ENCODE assay signal across 12 cellular contexts in the genomic region with DNA sequence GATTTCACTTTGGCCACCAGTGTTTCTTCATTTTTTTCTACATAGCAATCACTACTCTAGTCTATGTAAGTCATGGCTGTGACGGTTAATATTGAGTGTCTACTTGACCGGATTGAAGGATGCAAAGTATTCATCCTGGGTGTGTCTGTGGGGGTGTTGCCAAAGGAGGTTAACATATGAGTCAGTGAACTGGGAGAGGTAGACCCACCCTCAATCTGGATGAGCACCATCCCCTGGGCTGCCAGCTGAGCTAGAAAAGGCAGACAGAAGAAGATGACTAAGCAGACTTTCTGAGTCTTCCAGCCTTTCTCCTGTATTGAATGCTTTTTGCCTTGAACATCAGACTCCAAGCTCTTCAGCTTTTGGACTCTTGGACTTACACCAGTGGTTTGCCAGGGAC.
DNase-seq lines count a peak whose midpoint lies in the region; ATAC-seq, FAIRE-seq and TF ChIP-seq lines count a peak whose summit lies in the region.
"Had no signal": no experiment of that assay in that cellular context is flagged by ENCODE, and none has a peak within 500 bp of the region (broad histone marks: within the 10 kb centered on the region; RNA-seq: fewer than 3 reads in every experiment).

No MANE protein-coding gene starts in this region.

- 77 to 80% methylated on average over 2 of the region's 2 CpGs for WGBS in body of pancreas, 2 donors

- FAIRE-seq in GM19239 (lab: Jason Lieb, UNC), result no peak

- no peak overlapping the region for H2AFZ ChIP-seq in ACC112 (ENCODE audit: low read length, unreplicated experiment)

- TF ChIP-seq POLR2A in body of pancreas (IDR thresholded peaks at IDR 0.05), result no peak

- intact Hi-C loops in body of pancreas (cut with DNase I), result no loop called here

- no peaks in the 10 kb centered on the region for H3K79me2 ChIP-seq in ACC112 (ENCODE audit: control insufficient read depth, insufficient read depth, low read length, unreplicated experiment)

- TF ChIP-seq CTCF in HFF-Myc (IDR thresholded peaks at IDR 0.05; ENCODE audit: low read depth, low read length, missing control alignments), result no peak
- no peak for TF ChIP-seq CTCF in body of pancreas (IDR thresholded peaks at IDR 0.05)

- ATAC-seq in GM21528 (IDR thresholded peaks at IDR 0.05; ENCODE audit: low FRiP score, unreplicated experiment) (no peak), body of pancreas (no peak)

- H3K4me1 ChIP-seq in ACC112 (ENCODE audit: control insufficient read depth, insufficient read depth, low read length, unreplicated experiment), result peaks cover 6% of the 10 kb centered on the region
- no peaks in the 10 kb centered on the region for H3K4me1 ChIP-seq in body of pancreas
- H3K4me1 ChIP-seq: Peyer's patch, uterus had no signal

- H3K27me3 ChIP-seq in ACC112 (ENCODE audit: insufficient read depth, low read length), result no peaks in the 10 kb centered on the region
- no peaks in the 10 kb centered on the region for H3K27me3 ChIP-seq in body of pancreas
- H3K27me3 ChIP-seq: Peyer's patch, uterus had no signal

- H3K4me3 ChIP-seq in ACC112 (ENCODE audit: low read depth, low read length) (no peak overlapping the region), HFF-Myc (replicated peaks; ENCODE audit: low read depth, low read length) (no peak overlapping the region), body of pancreas (no peak overlapping the region)
- H3K4me3 ChIP-seq: Peyer's patch, uterus had no signal

- H3K27ac ChIP-seq in ACC112 (ENCODE audit: low read depth, low read length) (peak overlapping the region; percentile 25; the same call in 1 of the 2 replicates), body of pancreas (no peak overlapping the region)
- H3K27ac ChIP-seq: Peyer's patch, uterus had no signal

- H3K36me3 ChIP-seq in ACC112 (ENCODE audit: insufficient read depth, low read length), result no peaks in the 10 kb centered on the region
- H3K36me3 ChIP-seq in body of pancreas (replicated peaks in 1 of 2; ENCODE audit: insufficient read depth in 1 of 2, low read depth in 2 of 2), result no peaks in the 10 kb centered on the region
- H3K36me3 ChIP-seq: Peyer's patch, uterus had no signal

- H3K9me3 ChIP-seq in body of pancreas, result no peaks in the 10 kb centered on the region
- H3K9me3 ChIP-seq: Peyer's patch, uterus had no signal

- DNase-seq in HFF-Myc (ENCODE audit: extremely low read depth, low read depth) (peak; percentile 19), amniotic epithelial cell (ENCODE audit: low read depth) (peak; percentile 75), iris pigment epithelial cell (ENCODE audit: low read depth) (peak; percentile 31), body of pancreas (no peak), GM19239 (ENCODE audit: insufficient read length, low spot score) (no peak)
- no peak for DNase-seq in activated naive CD4-positive, alpha-beta T cell treated with Interleukin-2 at 50 U/mL for 16 hours
- DNase-seq: activated naive CD8-positive, alpha-beta T cell treated with anti-CD3 and anti-CD28 coated beads, Interleukin-2, amount 10 ng/mL, durations not matched to agents 7 days and 5 days; Peyer's patch; stimulated activated CD4-positive, alpha-beta T cell treated with anti-CD3 and anti-CD28 coated beads, Interleukin-15, amount 100 ng/mL, for 24 hours; uterus had no signal

Comparison
In these comparisons a context has a peak if more than half of its experiments do, and no peak if none do; other contexts are left out.
1. DNase-seq: peak in HFF-Myc (single experiment), amniotic epithelial cell (single experiment) and iris pigment epithelial cell (single experiment); none in activated naive CD4-positive, alpha-beta T cell treated with Interleukin-2 at 50 U/mL for 16 hours (single experiment), body of pancreas (0 of 4) and GM19239 (single experiment).